In genomic region chr14:54030996-54031395, GRCh38 we compare ENCODE assay signal across 1 cellular context.
DNase-seq lines count a peak whose midpoint lies in the region; ATAC-seq, FAIRE-seq and TF ChIP-seq lines count a peak whose summit lies in the region.
"Not testable (repeated sequence)": the region's sequence is repeated elsewhere in the genome, so short reads cannot be mapped to it uniquely, and the experiment has no call there.

No MANE protein-coding gene starts in this region.

- TF ChIP-seq RAD21 in HepG2 (CRISPR knock-in tag; IDR thresholded peaks at IDR 0.05): not testable (repeated sequence)

- TF ChIP-seq POLR2A in HepG2 (IDR thresholded peaks at IDR 0.05; ENCODE audit: insufficient read depth in 1 of 2, low read depth in 2 of 2, low read length in 2 of 2): not testable (repeated sequence)

- not testable (repeated sequence) for H3K4me2 ChIP-seq in HepG2 (ENCODE audit: low read depth, low read length)

- not testable (repeated sequence) for BruUV-seq in HepG2 (replicated peaks; lab: Mats Ljungman, UMichigan)

- CTCF ChIA-PET in HepG2 (lab: Yijun Ruan, JAX; ENCODE audit: low intra/inter-chr PET ratio, low total read pairs): not testable (repeated sequence)

- peaks cover 23% of the 10 kb centered on the region; the same call in 1 of the 2 replicates for H3K9me3 ChIP-seq in HepG2 (ENCODE audit: low read length)

- H4K20me1 ChIP-seq in HepG2 (ENCODE audit: insufficient read depth, low read length): not testable (repeated sequence)

- peak; percentile 58 for DNase-seq in HepG2 (ENCODE audit: low spot score)

- H2AFZ ChIP-seq in HepG2 (ENCODE audit: low read length): not testable (repeated sequence)

- H3K4me3 ChIP-seq in HepG2 (replicated peaks in 1 of 3; ENCODE audit: insufficient read depth in 1 of 3, low read depth in 2 of 3, low read length in 3 of 3): not testable (repeated sequence)

- FAIRE-seq in HepG2 (lab: Jason Lieb, UNC): not testable (repeated sequence)

- in situ Hi-C loops in HepG2 (cut with HindIII; ENCODE audit: extremely low pct_ligation_motif_present, low pct_unique_long_range_greater_than_20kb): not testable (repeated sequence)

- POLR2A ChIA-PET in HepG2 (lab: Yijun Ruan, JAX): not testable (repeated sequence)

- H3K27me3 ChIP-seq in HepG2 (ENCODE audit: control insufficient read depth in 1 of 2, insufficient read depth in 2 of 2, low read length in 2 of 2): not testable (repeated sequence)

- H3K36me3 ChIP-seq in HepG2 (replicated peaks in 1 of 2; ENCODE audit: control insufficient read depth in 1 of 2, insufficient read depth in 2 of 2, low read length in 2 of 2): not testable (repeated sequence)

- not testable (repeated sequence) for H3K79me2 ChIP-seq in HepG2 (ENCODE audit: insufficient read depth, low read length)

- not testable (repeated sequence) for H3K4me1 ChIP-seq in HepG2 (ENCODE audit: insufficient read depth, low read length)

- not testable (repeated sequence) for ATAC-seq in HepG2

- TF ChIP-seq CTCF in HepG2 (CRISPR knock-in tag; IDR thresholded peaks at IDR 0.05): not testable (repeated sequence)

- not testable (repeated sequence) for H3K9ac ChIP-seq in HepG2 (ENCODE audit: insufficient read depth, low read depth, low read length)

- intact Hi-C loops in HepG2 (cut with micrococcal nuclease; ENCODE audit: unreplicated experiment): not testable (repeated sequence)

- not testable (repeated sequence) for TF ChIP-seq EP300 in HepG2 (IDR thresholded peaks at IDR 0.05; ENCODE audit: low read depth in 2 of 2, low read length in 2 of 2); HepG2 (CRISPR knock-in tag; IDR thresholded peaks at IDR 0.05; ENCODE audit: borderline replicate concordance)

- not testable (repeated sequence) for H3K27ac ChIP-seq in HepG2 (ENCODE audit: extremely low read length, insufficient read depth, low read length)

- WGBS in HepG2 (ENCODE audit: low lambda C conversion rate): 12% methylated on average over 1 of the region's 1 CpG

TF ChIP-seq in HepG2, 621 proteins besides CTCF, POLR2A, EP300 and RAD21:
- peak; percentile 78 for TF ChIP-seq SP5 (CRISPR knock-in tag; IDR thresholded peaks at IDR 0.05; ENCODE audit: borderline replicate concordance, low read depth)
- TF ChIP-seq RARA (CRISPR knock-in tag; IDR thresholded peaks at IDR 0.05): peak; percentile 54; the same call in 1 of the 2 replicates
- TF ChIP-seq FOXA1 (IDR thresholded peaks at IDR 0.05); CREM (CRISPR knock-in tag; IDR thresholded peaks at IDR 0.05); SOX13 (IDR thresholded peaks at IDR 0.05): not testable (repeated sequence)
- 0 out of 2 replicates have a peak, but pooled peaks have one; percentile 29 for TF ChIP-seq FOXA1 (CRISPR knock-in tag; IDR thresholded peaks at IDR 0.05)
- TF ChIP-seq ISL2 (CRISPR knock-in tag; IDR thresholded peaks at IDR 0.05): 0 out of 2 replicates have a peak, but pooled peaks have one; percentile 46
- TF ChIP-seq FOXA3 (CRISPR knock-in tag; IDR thresholded peaks at IDR 0.05): peak; percentile 33; the same call in 1 of the 2 replicates
- TF ChIP-seq RXRB (CRISPR knock-in tag; IDR thresholded peaks at IDR 0.05; ENCODE audit: borderline replicate concordance): 0 out of 2 replicates have a peak, but pooled peaks have one; percentile 19
- TF ChIP-seq BCL6 (CRISPR knock-in tag; IDR thresholded peaks at IDR 0.05): peak; percentile 90
- peak; percentile 71; the same call in 1 of the 2 replicates for TF ChIP-seq SOX5 (CRISPR knock-in tag; IDR thresholded peaks at IDR 0.05; ENCODE audit: borderline replicate concordance)
- TF ChIP-seq TCF7 (IDR thresholded peaks at IDR 0.05; ENCODE audit: low read depth): peak; percentile 73
- peak; percentile 19; the same call in 1 of the 2 replicates for TF ChIP-seq CREM (IDR thresholded peaks at IDR 0.05)
- peak; percentile 19; the same call in 1 of the 2 replicates for TF ChIP-seq GATAD2A (CRISPR knock-in tag; IDR thresholded peaks at IDR 0.05)
- TF ChIP-seq HMG20A (CRISPR knock-in tag; IDR thresholded peaks at IDR 0.05; ENCODE audit: borderline replicate concordance): peak; percentile 22; the same call in 1 of the 2 replicates
- peak; percentile 63 for TF ChIP-seq NCOA2 (CRISPR knock-in tag; IDR thresholded peaks at IDR 0.05)
- TF ChIP-seq, protein P1, sequence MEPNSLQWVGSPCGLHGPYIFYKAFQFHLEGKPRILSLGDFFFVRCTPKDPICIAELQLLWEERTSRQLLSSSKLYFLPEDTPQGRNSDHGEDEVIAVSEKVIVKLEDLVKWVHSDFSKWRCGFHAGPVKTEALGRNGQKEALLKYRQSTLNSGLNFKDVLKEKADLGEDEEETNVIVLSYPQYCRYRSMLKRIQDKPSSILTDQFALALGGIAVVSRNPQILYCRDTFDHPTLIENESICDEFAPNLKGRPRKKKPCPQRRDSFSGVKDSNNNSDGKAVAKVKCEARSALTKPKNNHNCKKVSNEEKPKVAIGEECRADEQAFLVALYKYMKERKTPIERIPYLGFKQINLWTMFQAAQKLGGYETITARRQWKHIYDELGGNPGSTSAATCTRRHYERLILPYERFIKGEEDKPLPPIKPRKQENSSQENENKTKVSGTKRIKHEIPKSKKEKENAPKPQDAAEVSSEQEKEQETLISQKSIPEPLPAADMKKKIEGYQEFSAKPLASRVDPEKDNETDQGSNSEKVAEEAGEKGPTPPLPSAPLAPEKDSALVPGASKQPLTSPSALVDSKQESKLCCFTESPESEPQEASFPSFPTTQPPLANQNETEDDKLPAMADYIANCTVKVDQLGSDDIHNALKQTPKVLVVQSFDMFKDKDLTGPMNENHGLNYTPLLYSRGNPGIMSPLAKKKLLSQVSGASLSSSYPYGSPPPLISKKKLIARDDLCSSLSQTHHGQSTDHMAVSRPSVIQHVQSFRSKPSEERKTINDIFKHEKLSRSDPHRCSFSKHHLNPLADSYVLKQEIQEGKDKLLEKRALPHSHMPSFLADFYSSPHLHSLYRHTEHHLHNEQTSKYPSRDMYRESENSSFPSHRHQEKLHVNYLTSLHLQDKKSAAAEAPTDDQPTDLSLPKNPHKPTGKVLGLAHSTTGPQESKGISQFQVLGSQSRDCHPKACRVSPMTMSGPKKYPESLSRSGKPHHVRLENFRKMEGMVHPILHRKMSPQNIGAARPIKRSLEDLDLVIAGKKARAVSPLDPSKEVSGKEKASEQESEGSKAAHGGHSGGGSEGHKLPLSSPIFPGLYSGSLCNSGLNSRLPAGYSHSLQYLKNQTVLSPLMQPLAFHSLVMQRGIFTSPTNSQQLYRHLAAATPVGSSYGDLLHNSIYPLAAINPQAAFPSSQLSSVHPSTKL (CRISPR knock-in tag; IDR thresholded peaks at IDR 0.05): peak; percentile 68
- TF ChIP-seq SOX13 (CRISPR knock-in tag; conservative IDR thresholded peaks at IDR 0.05 in 1 of 2, IDR thresholded peaks at IDR 0.05 in 1 of 2): peak in 1 of 2 experiments; percentile 71; a peak in 2 of 4 replicates
